In genomic region chr11:16543642-16544041, GRCh38 we compare ENCODE assay signal across 21 cellular contexts.
DNase-seq lines count a peak whose midpoint lies in the region; ATAC-seq, FAIRE-seq and TF ChIP-seq lines count a peak whose summit lies in the region.
"Had no signal": no experiment of that assay in that cellular context is flagged by ENCODE, and none has a peak within 500 bp of the region (broad histone marks: within the 10 kb centered on the region; RNA-seq: fewer than 3 reads in every experiment).

No MANE protein-coding gene starts in this region.

- H3K79me2 ChIP-seq in GM23338 (replicated peaks; ENCODE audit: insufficient read depth) = no peaks in the 10 kb centered on the region

- no peak overlapping the region for H3K27ac Mint-ChIP-seq in GM23338
- H3K27ac Mint-ChIP-seq: B cell; CD4-positive, alpha-beta T cell; CD8-positive, alpha-beta T cell had no signal

- H3K27ac ChIP-seq in GM23338 (ENCODE audit: low read depth) = no peak overlapping the region
- H3K27ac ChIP-seq: BLaER1 treated with 17β-estradiol and CSF1 and Interleukin-3, amounts not matched to agents 10 nM and 100 nM; C4-2B had no signal

- H2AFZ ChIP-seq in GM23338 = 0 out of 2 replicates have a peak overlapping the region, but pooled peaks have one; percentile 18

- peaks cover 9% of the 10 kb centered on the region for H3K4me1 ChIP-seq in GM23338 (ENCODE audit: insufficient read depth)
- H3K4me1 ChIP-seq: Caco-2 had no signal

- no peaks in the 10 kb centered on the region for H4K20me1 ChIP-seq in GM23338 (replicated peaks; ENCODE audit: insufficient read depth)
- H4K20me1 ChIP-seq: BLaER1 treated with 17β-estradiol and CSF1 and Interleukin-3, amounts not matched to agents 10 nM and 100 nM had no signal

- no peak for ATAC-seq in GM23338
- ATAC-seq: CD8-positive, alpha-beta T cell had no signal

- peak; percentile 27 for DNase-seq in EH (ENCODE audit: low read depth)
- no peak for DNase-seq in GM23338 (ENCODE audit: low spot score)
- no peak for DNase-seq in cortex of kidney (lab: John Stamatoyannopoulos, UW)
- no peak for DNase-seq in urothelium cell line (ENCODE audit: low spot score)
- no peak for DNase-seq in SIG-M5 (lab: John Stamatoyannopoulos, UW)
- DNase-seq: 8988T; AML-193; Caco-2; Calu3; CD4-positive, alpha-beta T cell; CD8-positive, alpha-beta T cell; DMS79 treated with DMSO at 0.1 percent for 48 hours; GF-D8 had no signal

- no peak for TF ChIP-seq CTCF in GM23338 (conservative IDR thresholded peaks at IDR 0.05; ENCODE audit: low read depth in 2 of 2)

- H3K9me2 ChIP-seq in GM23338 (ENCODE audit: insufficient read depth) = no peaks in the 10 kb centered on the region; the same call in 1 of the 2 replicates

- H3K36me3 Mint-ChIP-seq in GM23338 (ENCODE audit: low read depth) = no peaks in the 10 kb centered on the region
- H3K36me3 Mint-ChIP-seq: CD8-positive, alpha-beta T cell had no signal

- H3K9me3 Mint-ChIP-seq in GM23338 = peaks cover 7% of the 10 kb centered on the region; the same call in 2 of the 3 replicates

- H3K4me3 Mint-ChIP-seq in GM23338 = no peak overlapping the region
- H3K4me3 Mint-ChIP-seq: B cell; CD4-positive, alpha-beta T cell; CD8-positive, alpha-beta T cell had no signal

- H3K4me3 ChIP-seq in GM23338 = no peak overlapping the region
- H3K4me3 ChIP-seq: BLaER1 treated with 17β-estradiol and CSF1 and Interleukin-3, amounts not matched to agents 10 nM and 100 nM had no signal

- no peaks in the 10 kb centered on the region for H3K36me3 ChIP-seq in GM23338 (ENCODE audit: insufficient read depth)
- H3K36me3 ChIP-seq: BLaER1 treated with 17β-estradiol and CSF1 and Interleukin-3, amounts not matched to agents 10 nM and 100 nM had no signal

- peaks cover 2% of the 10 kb centered on the region for H3K27me3 Mint-ChIP-seq in GM23338 (ENCODE audit: insufficient read depth, low read depth, poor library complexity)
- H3K27me3 Mint-ChIP-seq: B cell; CD4-positive, alpha-beta T cell had no signal

- H3K27me3 ChIP-seq in GM23338 (ENCODE audit: insufficient read depth) = no peaks in the 10 kb centered on the region
- H3K27me3 ChIP-seq: BLaER1 treated with 17β-estradiol and CSF1 and Interleukin-3, amounts not matched to agents 10 nM and 100 nM had no signal

- no peaks in the 10 kb centered on the region for H3F3A ChIP-seq in GM23338 (replicated peaks; ENCODE audit: low read depth)

- FAIRE-seq in urothelium cell line (lab: Jason Lieb, UNC) = no peak
- FAIRE-seq: A204.1, D721Med, G401.6, GM12891, GM19239 had no signal

- no peak overlapping the region for H3K4me2 ChIP-seq in GM23338

- H3K4me1 Mint-ChIP-seq in GM23338 = no peaks in the 10 kb centered on the region; the same call in 2 of the 3 replicates
- H3K4me1 Mint-ChIP-seq: B cell had no signal

TF ChIP-seq in GM23338, 12 proteins besides CTCF, POLR2A, EP300 and RAD21:
- no peak for TF ChIP-seq JUNB (IDR thresholded peaks at IDR 0.05; ENCODE audit: unreplicated experiment)
- no peak for TF ChIP-seq EZH2 (IDR thresholded peaks at IDR 0.05; ENCODE audit: low read depth, unreplicated experiment)
- no peak for TF ChIP-seq STAT1 (IDR thresholded peaks at IDR 0.05; ENCODE audit: unreplicated experiment)
- TF ChIP-seq POLR2AphosphoS5 (IDR thresholded peaks at IDR 0.05; ENCODE audit: low read depth) = no peak
- no peak for TF ChIP-seq ZNF331 (CRISPR knock-in tag; IDR thresholded peaks at IDR 0.05; ENCODE audit: low read depth)
- TF ChIP-seq ZNF462 (CRISPR knock-in tag; IDR thresholded peaks at IDR 0.05) = no peak
- TF ChIP-seq CREB1 (CRISPR knock-in tag; IDR thresholded peaks at IDR 0.05; ENCODE audit: low read depth) = no peak
- TF ChIP-seq NANOG (IDR thresholded peaks at IDR 0.05; ENCODE audit: borderline replicate concordance) = no peak
- TF ChIP-seq REST (IDR thresholded peaks at IDR 0.05; ENCODE audit: unreplicated experiment) = no peak
